Comparison of ENCODE assay signal across 1 cellular context in genomic region chr22:32644252-32645100, GRCh38.
TF ChIP-seq lines count a peak whose summit lies in the region.

No MANE protein-coding gene starts in this region.

TF ChIP-seq in HepG2, 621 proteins besides CTCF, POLR2A, EP300 and RAD21 (continued from another document and continues in another):
- peak; percentile 96 for TF ChIP-seq MIER3 (CRISPR knock-in tag; IDR thresholded peaks at IDR 0.05; ENCODE audit: borderline replicate concordance)
- TF ChIP-seq AGO1 (IDR thresholded peaks at IDR 0.05; ENCODE audit: low read depth, low read length, poor library complexity, severe bottlenecking): no peak
- peak; percentile 88 for TF ChIP-seq ELF1 (CRISPR knock-in tag; IDR thresholded peaks at IDR 0.05)
- no peak; the same call in 1 of the 2 replicates for TF ChIP-seq BRD4 (CRISPR knock-in tag; IDR thresholded peaks at IDR 0.05)
- TF ChIP-seq ZNF577 (CRISPR knock-in tag; IDR thresholded peaks at IDR 0.05; ENCODE audit: borderline replicate concordance, low read depth): no peak
- TF ChIP-seq KAT8 (CRISPR knock-in tag; IDR thresholded peaks at IDR 0.05): peak; percentile 93
- peak; percentile 73; the same call in 1 of the 2 replicates for TF ChIP-seq NKX3-1 (CRISPR knock-in tag; IDR thresholded peaks at IDR 0.05)
- TF ChIP-seq XRCC5 (optimal IDR thresholded peaks at IDR 0.05; ENCODE audit: low read length): peak; percentile 15
- TF ChIP-seq ZNF331 (CRISPR knock-in tag; IDR thresholded peaks at IDR 0.05): peak; percentile 97
- TF ChIP-seq, protein P1, sequence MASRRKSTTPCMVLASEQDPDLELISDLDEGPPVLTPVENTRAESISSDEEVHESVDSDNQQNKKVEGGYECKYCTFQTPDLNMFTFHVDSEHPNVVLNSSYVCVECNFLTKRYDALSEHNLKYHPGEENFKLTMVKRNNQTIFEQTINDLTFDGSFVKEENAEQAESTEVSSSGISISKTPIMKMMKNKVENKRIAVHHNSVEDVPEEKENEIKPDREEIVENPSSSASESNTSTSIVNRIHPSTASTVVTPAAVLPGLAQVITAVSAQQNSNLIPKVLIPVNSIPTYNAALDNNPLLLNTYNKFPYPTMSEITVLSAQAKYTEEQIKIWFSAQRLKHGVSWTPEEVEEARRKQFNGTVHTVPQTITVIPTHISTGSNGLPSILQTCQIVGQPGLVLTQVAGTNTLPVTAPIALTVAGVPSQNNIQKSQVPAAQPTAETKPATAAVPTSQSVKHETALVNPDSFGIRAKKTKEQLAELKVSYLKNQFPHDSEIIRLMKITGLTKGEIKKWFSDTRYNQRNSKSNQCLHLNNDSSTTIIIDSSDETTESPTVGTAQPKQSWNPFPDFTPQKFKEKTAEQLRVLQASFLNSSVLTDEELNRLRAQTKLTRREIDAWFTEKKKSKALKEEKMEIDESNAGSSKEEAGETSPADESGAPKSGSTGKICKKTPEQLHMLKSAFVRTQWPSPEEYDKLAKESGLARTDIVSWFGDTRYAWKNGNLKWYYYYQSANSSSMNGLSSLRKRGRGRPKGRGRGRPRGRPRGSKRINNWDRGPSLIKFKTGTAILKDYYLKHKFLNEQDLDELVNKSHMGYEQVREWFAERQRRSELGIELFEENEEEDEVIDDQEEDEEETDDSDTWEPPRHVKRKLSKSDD (CRISPR knock-in tag; IDR thresholded peaks at IDR 0.05; ENCODE audit: low read depth): peak; percentile 77
- TF ChIP-seq XBP1 (CRISPR knock-in tag; IDR thresholded peaks at IDR 0.05): no peak
- TF ChIP-seq REPIN1 (CRISPR knock-in tag; IDR thresholded peaks at IDR 0.05; ENCODE audit: borderline replicate concordance, low read depth): peak; percentile 96
- no peak; the same call in 1 of the 2 replicates for TF ChIP-seq ZNF235 (CRISPR knock-in tag; IDR thresholded peaks at IDR 0.05; ENCODE audit: borderline replicate concordance)
- peak; percentile 97 for TF ChIP-seq ZNF788 (CRISPR knock-in tag; IDR thresholded peaks at IDR 0.05; ENCODE audit: borderline replicate concordance)
- TF ChIP-seq ISX (CRISPR knock-in tag; conservative IDR thresholded peaks at IDR 0.05): no peak
- no peak for TF ChIP-seq ZNF883 (CRISPR knock-in tag; IDR thresholded peaks at IDR 0.05; ENCODE audit: not compliant biosample characterization)
- TF ChIP-seq ZNF775 (CRISPR knock-in tag; IDR thresholded peaks at IDR 0.05; ENCODE audit: borderline replicate concordance): peak; percentile 95
- TF ChIP-seq KAT2B (IDR thresholded peaks at IDR 0.05; ENCODE audit: borderline replicate concordance, low read depth, low read length): no peak
- TF ChIP-seq ZNF652 (CRISPR knock-in tag; IDR thresholded peaks at IDR 0.05; ENCODE audit: borderline replicate concordance, low read depth): peak; percentile 62
- no peak for TF ChIP-seq SIX1 (CRISPR knock-in tag; IDR thresholded peaks at IDR 0.05; ENCODE audit: borderline replicate concordance)
- no peak for TF ChIP-seq TBP (CRISPR knock-in tag; IDR thresholded peaks at IDR 0.05)
- TF ChIP-seq PLSCR1 (CRISPR knock-in tag; IDR thresholded peaks at IDR 0.05; ENCODE audit: borderline replicate concordance): no peak
- TF ChIP-seq ZNF468 (CRISPR knock-in tag; IDR thresholded peaks at IDR 0.05): 0 out of 2 replicates have a peak, but pooled peaks have one; percentile 65
- TF ChIP-seq JARID2 (CRISPR knock-in tag; IDR thresholded peaks at IDR 0.05; ENCODE audit: insufficient replicate concordance): no peak
- TF ChIP-seq LRRFIP1 (CRISPR knock-in tag; conservative IDR thresholded peaks at IDR 0.05): no peak
- peak; percentile 97 for TF ChIP-seq ZNF605 (CRISPR knock-in tag; IDR thresholded peaks at IDR 0.05)
- TF ChIP-seq PTBP1 (IDR thresholded peaks at IDR 0.05; ENCODE audit: low read depth, low read length, poor library complexity, severe bottlenecking): no peak
- no peak for TF ChIP-seq ZNF382 (CRISPR knock-in tag; IDR thresholded peaks at IDR 0.05; ENCODE audit: borderline replicate concordance)
- TF ChIP-seq ZNF607 (CRISPR knock-in tag; IDR thresholded peaks at IDR 0.05; ENCODE audit: borderline replicate concordance): peak; percentile 91
- TF ChIP-seq ZBTB38 (CRISPR knock-in tag; IDR thresholded peaks at IDR 0.05): peak; percentile 98
- 0 out of 2 replicates have a peak, but pooled peaks have one; percentile 72 for TF ChIP-seq HOXA5 (CRISPR knock-in tag; IDR thresholded peaks at IDR 0.05)
- peak; percentile 32; the same call in 1 of the 2 replicates for TF ChIP-seq ZNF460 (CRISPR knock-in tag; IDR thresholded peaks at IDR 0.05; ENCODE audit: borderline replicate concordance)
- no peak; the same call in 1 of the 2 replicates for TF ChIP-seq ZNF33A (CRISPR knock-in tag; IDR thresholded peaks at IDR 0.05; ENCODE audit: borderline replicate concordance)
- TF ChIP-seq NBN (conservative IDR thresholded peaks at IDR 0.05): no peak
- TF ChIP-seq CENPX (CRISPR knock-in tag; IDR thresholded peaks at IDR 0.05): no peak
- TF ChIP-seq, protein P2, sequence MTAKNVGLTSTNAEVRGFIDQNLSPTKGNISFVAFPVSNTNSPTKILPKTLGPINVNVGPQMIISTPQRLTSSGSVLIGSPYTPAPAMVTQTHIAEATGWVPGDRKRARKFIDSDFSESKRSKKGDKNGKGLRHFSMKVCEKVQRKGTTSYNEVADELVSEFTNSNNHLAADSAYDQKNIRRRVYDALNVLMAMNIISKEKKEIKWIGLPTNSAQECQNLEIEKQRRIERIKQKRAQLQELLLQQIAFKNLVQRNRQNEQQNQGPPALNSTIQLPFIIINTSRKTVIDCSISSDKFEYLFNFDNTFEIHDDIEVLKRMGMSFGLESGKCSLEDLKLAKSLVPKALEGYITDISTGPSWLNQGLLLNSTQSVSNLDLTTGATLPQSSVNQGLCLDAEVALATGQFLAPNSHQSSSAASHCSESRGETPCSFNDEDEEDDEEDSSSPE (CRISPR knock-in tag; IDR thresholded peaks at IDR 0.05): peak; percentile 85
- no peak for TF ChIP-seq TCF7L2 (IDR thresholded peaks at IDR 0.05; ENCODE audit: low read depth, low read length)
- no peak for TF ChIP-seq KDM5A (IDR thresholded peaks at IDR 0.05; ENCODE audit: borderline replicate concordance, low read length)
- no peak for TF ChIP-seq ZNF597 (CRISPR knock-in tag; IDR thresholded peaks at IDR 0.05)
- peak; percentile 97 for TF ChIP-seq MEF2D (CRISPR knock-in tag; IDR thresholded peaks at IDR 0.05)
- no peak for TF ChIP-seq E2F2 (CRISPR knock-in tag; IDR thresholded peaks at IDR 0.05; ENCODE audit: borderline replicate concordance)
- TF ChIP-seq ZNF770 (CRISPR knock-in tag; IDR thresholded peaks at IDR 0.05): peak; percentile 99
- TF ChIP-seq, protein P3, sequence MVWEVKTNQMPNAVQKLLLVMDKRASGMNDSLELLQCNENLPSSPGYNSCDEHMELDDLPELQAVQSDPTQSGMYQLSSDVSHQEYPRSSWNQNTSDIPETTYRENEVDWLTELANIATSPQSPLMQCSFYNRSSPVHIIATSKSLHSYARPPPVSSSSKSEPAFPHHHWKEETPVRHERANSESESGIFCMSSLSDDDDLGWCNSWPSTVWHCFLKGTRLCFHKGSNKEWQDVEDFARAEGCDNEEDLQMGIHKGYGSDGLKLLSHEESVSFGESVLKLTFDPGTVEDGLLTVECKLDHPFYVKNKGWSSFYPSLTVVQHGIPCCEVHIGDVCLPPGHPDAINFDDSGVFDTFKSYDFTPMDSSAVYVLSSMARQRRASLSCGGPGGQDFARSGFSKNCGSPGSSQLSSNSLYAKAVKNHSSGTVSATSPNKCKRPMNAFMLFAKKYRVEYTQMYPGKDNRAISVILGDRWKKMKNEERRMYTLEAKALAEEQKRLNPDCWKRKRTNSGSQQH (CRISPR knock-in tag; IDR thresholded peaks at IDR 0.05; ENCODE audit: low read depth): 0 out of 2 replicates have a peak, but pooled peaks have one; percentile 33
- no peak for TF ChIP-seq FIP1L1 (IDR thresholded peaks at IDR 0.05; ENCODE audit: borderline replicate concordance, insufficient read depth, low read depth, low read length)
- no peak for TF ChIP-seq RAD51 (IDR thresholded peaks at IDR 0.05; ENCODE audit: borderline replicate concordance)
- TF ChIP-seq, protein P4, sequence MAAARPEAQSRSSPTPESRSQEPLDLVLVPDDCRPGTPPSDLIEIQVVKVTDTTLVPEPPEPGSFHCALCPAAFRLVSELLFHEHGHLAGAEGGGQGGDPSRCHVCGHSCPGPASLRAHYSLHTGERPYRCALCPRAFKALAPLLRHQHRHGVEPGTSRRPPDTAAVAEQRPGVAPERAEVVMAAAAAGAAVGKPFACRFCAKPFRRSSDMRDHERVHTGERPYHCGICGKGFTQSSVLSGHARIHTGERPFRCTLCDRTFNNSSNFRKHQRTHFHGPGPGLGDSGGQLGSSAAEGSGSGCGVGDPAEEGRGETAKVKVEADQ (CRISPR knock-in tag; IDR thresholded peaks at IDR 0.05; ENCODE audit: borderline replicate concordance): no peak; the same call in 1 of the 2 replicates
- no peak for TF ChIP-seq THAP7 (CRISPR knock-in tag; IDR thresholded peaks at IDR 0.05)
- TF ChIP-seq MTA1 (CRISPR knock-in tag; IDR thresholded peaks at IDR 0.05; ENCODE audit: borderline replicate concordance): peak; percentile 90
- TF ChIP-seq DNMT1 (CRISPR knock-in tag; IDR thresholded peaks at IDR 0.05): 0 out of 2 replicates have a peak, but pooled peaks have one; percentile 79
- TF ChIP-seq KLF16 (CRISPR knock-in tag; IDR thresholded peaks at IDR 0.05): peak in 1 of 2 experiments; percentile 79; a peak in 2 of 4 replicates
- peak; percentile 98 for TF ChIP-seq ZNF292 (CRISPR knock-in tag; IDR thresholded peaks at IDR 0.05; ENCODE audit: borderline replicate concordance, low read depth)
